ENCODE assay signal across 22 cellular contexts in the genomic region with DNA sequence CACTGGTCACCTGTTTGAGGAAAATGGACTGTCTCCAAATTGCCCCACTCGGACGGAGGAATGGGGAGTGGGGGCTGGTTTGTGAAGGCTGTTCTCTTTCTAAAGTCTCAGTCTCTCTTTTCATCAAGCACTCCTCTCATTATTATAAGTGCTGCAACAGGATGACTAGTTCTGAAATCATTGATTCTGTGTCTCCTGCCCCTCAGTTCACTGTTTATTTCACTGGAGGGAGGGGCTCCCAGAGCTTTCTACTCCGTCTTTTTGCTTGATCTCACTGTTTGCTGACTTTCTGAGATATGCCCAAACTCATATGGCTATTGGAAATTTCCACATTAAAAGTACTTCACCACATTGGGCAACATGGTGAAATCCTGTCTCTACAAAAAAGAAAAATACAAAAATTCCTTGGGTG. TPM values are rescaled to one million over a fixed set of nuclear protein-coding genes. Genes with fewer than 3 reads are reported as not detected.
A peak's percentile ranks its signal among the peaks of the same experiment; 100 is the strongest.
DNase-seq lines count a peak whose midpoint lies in the region; ATAC-seq and TF ChIP-seq lines count a peak whose summit lies in the region.
"Had no signal": no experiment of that assay in that cellular context is flagged by ENCODE, and none has a peak within 500 bp of the region (broad histone marks: within the 10 kb centered on the region; RNA-seq: fewer than 3 reads in every experiment).

No MANE protein-coding gene starts in this region.

- WGBS in gastroesophageal sphincter (ENCODE audit: low coverage in 1 of 2), 2 donors: 43 to 66% methylated on average over 3 of the region's 3 CpGs

- peaks cover 82% of the 10 kb centered on the region for H3K27me3 ChIP-seq in gastroesophageal sphincter
- H3K27me3 ChIP-seq in CD4-positive, alpha-beta T cell (ENCODE audit: control insufficient read depth, insufficient read depth, low read length): peaks cover 7% of the 10 kb centered on the region
- H3K27me3 ChIP-seq: right atrium auricular region had no signal

- POLR2A ChIA-PET in CD4-positive, alpha-beta T cell (lab: Charles Lee): no interaction called here

- peak overlapping the region in 1 of 4 donors; percentile 30 for H3K27ac ChIP-seq in gastroesophageal sphincter
- H3K27ac ChIP-seq in CD4-positive, alpha-beta T cell (ENCODE audit: low read depth, low read length): no peak overlapping the region

- no peaks in the 10 kb centered on the region for H3K36me3 ChIP-seq in gastroesophageal sphincter
- H3K36me3 ChIP-seq: right atrium auricular region had no signal

- peaks cover 33% of the 10 kb centered on the region for H3K27me3 Mint-ChIP-seq in stimulated activated naive CD8-positive, alpha-beta T cell treated with anti-CD3 and anti-CD28 coated beads, Interleukin-15, Interleukin-2, amounts not matched to agents 100 ng/mL and 50 ng/mL, for 24 hours
- peaks cover 32% of the 10 kb centered on the region for H3K27me3 Mint-ChIP-seq in stimulated activated naive CD8-positive, alpha-beta T cell treated with anti-CD3 and anti-CD28 coated beads, Interleukin-15, amount 100 ng/mL, for 72 hours
- peaks cover 24% of the 10 kb centered on the region for H3K27me3 Mint-ChIP-seq in activated T-helper 17 cell treated with anti-CD3 and anti-CD28 coated beads, Interleukin-2, amount 50 U/mL, for 72 hours
- H3K27me3 Mint-ChIP-seq in CD4-positive, alpha-beta T cell: peaks cover 39% of the 10 kb centered on the region

- CTCF ChIA-PET in CD4-positive, alpha-beta T cell (lab: Charles Lee): no interaction called here

- no peak overlapping the region for H3K4me3 ChIP-seq in gastroesophageal sphincter
- H3K4me3 ChIP-seq: right atrium auricular region had no signal

- no peaks in the 10 kb centered on the region for H3K9me3 Mint-ChIP-seq in stimulated activated naive CD8-positive, alpha-beta T cell treated with anti-CD3 and anti-CD28 coated beads, Interleukin-15, Interleukin-2, amounts not matched to agents 100 ng/mL and 50 ng/mL, for 24 hours
- H3K9me3 Mint-ChIP-seq in stimulated activated naive CD8-positive, alpha-beta T cell treated with anti-CD3 and anti-CD28 coated beads, Interleukin-15, amount 100 ng/mL, for 72 hours: peaks cover 0 to 4% of the 10 kb centered on the region in 2 donors
- no peaks in the 10 kb centered on the region for H3K9me3 Mint-ChIP-seq in activated T-helper 17 cell treated with anti-CD3 and anti-CD28 coated beads, Interleukin-2, amount 50 U/mL, for 72 hours
- H3K9me3 Mint-ChIP-seq in CD4-positive, alpha-beta T cell: no peaks in the 10 kb centered on the region
- H3K9me3 Mint-ChIP-seq: activated naive CD4-positive, alpha-beta T cell treated with anti-CD3 and anti-CD28 coated beads, Interleukin-2, amount 50 U/mL, for 24 hours; memory B cell had no signal

- peaks cover 4% of the 10 kb centered on the region for H3K36me3 Mint-ChIP-seq in stimulated activated naive CD8-positive, alpha-beta T cell treated with anti-CD3 and anti-CD28 coated beads, Interleukin-15, Interleukin-2, amounts not matched to agents 100 ng/mL and 50 ng/mL, for 24 hours (ENCODE audit: low read depth)
- H3K36me3 Mint-ChIP-seq in activated T-helper 17 cell treated with anti-CD3 and anti-CD28 coated beads, Interleukin-2, amount 50 U/mL, for 72 hours (ENCODE audit: low read depth): peaks cover 12% of the 10 kb centered on the region
- H3K36me3 Mint-ChIP-seq in CD4-positive, alpha-beta T cell (ENCODE audit: low read depth): no peaks in the 10 kb centered on the region
- H3K36me3 Mint-ChIP-seq: activated naive CD4-positive, alpha-beta T cell treated with anti-CD3 and anti-CD28 coated beads, Interleukin-2, amount 50 U/mL, for 24 hours had no signal

- no peak for TF ChIP-seq EP300 in gastroesophageal sphincter (IDR thresholded peaks at IDR 0.05)

- H3K27ac Mint-ChIP-seq in stimulated activated naive CD8-positive, alpha-beta T cell treated with anti-CD3 and anti-CD28 coated beads, Interleukin-15, Interleukin-2, amounts not matched to agents 100 ng/mL and 50 ng/mL, for 24 hours: peak overlapping the region; percentile 46
- no peak overlapping the region for H3K27ac Mint-ChIP-seq in stimulated activated naive CD8-positive, alpha-beta T cell treated with anti-CD3 and anti-CD28 coated beads, Interleukin-15, amount 100 ng/mL, for 72 hours
- H3K27ac Mint-ChIP-seq in activated T-helper 17 cell treated with anti-CD3 and anti-CD28 coated beads, Interleukin-2, amount 50 U/mL, for 72 hours: peak overlapping the region; percentile 10
- H3K27ac Mint-ChIP-seq in CD4-positive, alpha-beta T cell: no peak overlapping the region
- H3K27ac Mint-ChIP-seq: activated naive CD4-positive, alpha-beta T cell treated with anti-CD3 and anti-CD28 coated beads, Interleukin-2, amount 50 U/mL, for 24 hours; endodermal cell; immature natural killer cell; memory B cell; nephron progenitor cell had no signal

- DNase-seq in stimulated activated naive CD8-positive, alpha-beta T cell treated with anti-CD3 and anti-CD28 coated beads, Interleukin-15, amount 100 ng/mL, for 72 hours: no peak
- no peak for DNase-seq in CD4-positive, alpha-beta T cell
- DNase-seq in LoVo (ENCODE audit: low spot score) (no peak), CD1c-positive myeloid dendritic cell (ENCODE audit: extremely low spot score) (no peak)
- DNase-seq: activated CD8-positive, alpha-beta memory T cell treated with anti-CD3 and anti-CD28 coated beads, Interleukin-2, amount 50 U/mL, for 4 hours; central memory CD4-positive, alpha-beta T cell; endodermal cell; immature natural killer cell; NCI-H1048; NCI-H2107; nephron progenitor cell; Right ventricle myocardium superior; stimulated activated CD4-positive, alpha-beta T cell treated with anti-CD3 and anti-CD28 coated beads, Interleukin-4, amount 100 ng/mL, for 24 hours; trophoblast cell had no signal

- intact Hi-C loops in CD4-positive, alpha-beta T cell (cut with DNase I, micrococcal nuclease): no loop called here

- no peak for ATAC-seq in stimulated activated naive CD8-positive, alpha-beta T cell treated with anti-CD3 and anti-CD28 coated beads, Interleukin-15, amount 100 ng/mL, for 72 hours
- ATAC-seq in activated T-helper 17 cell treated with anti-CD3 and anti-CD28 coated beads, Interleukin-2, amount 50 U/mL, for 72 hours (replicated peaks): peak; percentile 33
- ATAC-seq in gastroesophageal sphincter (peak; percentile 25), HG02884 (IDR thresholded peaks at IDR 0.05; ENCODE audit: unreplicated experiment) (no peak)
- ATAC-seq in CD4-positive, alpha-beta T cell (ENCODE audit: poor library complexity): no peak
- ATAC-seq: HepG2 had no signal

- no peaks in the 10 kb centered on the region for H3K9me3 ChIP-seq in gastroesophageal sphincter
- no peaks in the 10 kb centered on the region for H3K9me3 ChIP-seq in CD4-positive, alpha-beta T cell (ENCODE audit: control insufficient read depth, low read length)
- H3K9me3 ChIP-seq: right atrium auricular region had no signal

- TF ChIP-seq POLR2A in gastroesophageal sphincter (IDR thresholded peaks at IDR 0.05): no peak

- TF ChIP-seq CTCF in gastroesophageal sphincter (IDR thresholded peaks at IDR 0.05): no peak
- no peak for TF ChIP-seq CTCF in CD4-positive, alpha-beta T cell (IDR thresholded peaks at IDR 0.05)

- H3K4me3 Mint-ChIP-seq in stimulated activated naive CD8-positive, alpha-beta T cell treated with anti-CD3 and anti-CD28 coated beads, Interleukin-15, Interleukin-2, amounts not matched to agents 100 ng/mL and 50 ng/mL, for 24 hours: no peak overlapping the region
- H3K4me3 Mint-ChIP-seq in stimulated activated naive CD8-positive, alpha-beta T cell treated with anti-CD3 and anti-CD28 coated beads, Interleukin-15, amount 100 ng/mL, for 72 hours: no peak overlapping the region
- H3K4me3 Mint-ChIP-seq in activated T-helper 17 cell treated with anti-CD3 and anti-CD28 coated beads, Interleukin-2, amount 50 U/mL, for 72 hours: peak overlapping the region; percentile 34
- H3K4me3 Mint-ChIP-seq in CD4-positive, alpha-beta T cell: no peak overlapping the region
- H3K4me3 Mint-ChIP-seq: activated naive CD4-positive, alpha-beta T cell treated with anti-CD3 and anti-CD28 coated beads, Interleukin-2, amount 50 U/mL, for 24 hours; endodermal cell; immature natural killer cell; memory B cell; nephron progenitor cell had no signal

- H3K4me1 ChIP-seq in gastroesophageal sphincter: no peaks in the 10 kb centered on the region
- H3K4me1 ChIP-seq: right atrium auricular region had no signal

- H3K4me1 Mint-ChIP-seq in stimulated activated naive CD8-positive, alpha-beta T cell treated with anti-CD3 and anti-CD28 coated beads, Interleukin-15, Interleukin-2, amounts not matched to agents 100 ng/mL and 50 ng/mL, for 24 hours (ENCODE audit: low read depth): peaks cover 52% of the 10 kb centered on the region
- H3K4me1 Mint-ChIP-seq in stimulated activated naive CD8-positive, alpha-beta T cell treated with anti-CD3 and anti-CD28 coated beads, Interleukin-15, amount 100 ng/mL, for 72 hours: peaks cover 49% of the 10 kb centered on the region
- H3K4me1 Mint-ChIP-seq in activated T-helper 17 cell treated with anti-CD3 and anti-CD28 coated beads, Interleukin-2, amount 50 U/mL, for 72 hours: peaks cover 26% of the 10 kb centered on the region
- H3K4me1 Mint-ChIP-seq in CD4-positive, alpha-beta T cell (ENCODE audit: low read depth): no peaks in the 10 kb centered on the region
- H3K4me1 Mint-ChIP-seq: endodermal cell, immature natural killer cell, nephron progenitor cell had no signal

RNA-seq across cellular contexts. Expression of a gene that starts 20.5 kb away (rescaled TPM):
- 10 to 100 TPM; 41.1 to 53.1 TPM for total RNA-seq in activated T-helper 17 cell treated with anti-CD3 and anti-CD28 coated beads, Interleukin-2, amount 50 U/mL, for 72 hours
- total RNA-seq in gastroesophageal sphincter: 1 to 10 TPM in 1 of 4 donors, not detected in 3; 2.2 TPM
- total RNA-seq in CD4-positive, alpha-beta T cell: not detected
- total RNA-seq: HepG2, right atrium auricular region, Right ventricle myocardium superior had no signal

RNA-seq across cellular contexts. Expression of a gene that starts 58.5 kb away (rescaled TPM):
- total RNA-seq in activated T-helper 17 cell treated with anti-CD3 and anti-CD28 coated beads, Interleukin-2, amount 50 U/mL, for 72 hours: 10 to 100 TPM; 13.5 to 48.5 TPM
- 1 to 10 TPM in 2 of 4 donors, under 1 TPM in 2; 0.16 to 2.4 (median 0.81) TPM for total RNA-seq in gastroesophageal sphincter
- total RNA-seq in CD4-positive, alpha-beta T cell: 1 to 10 TPM; 2.5 to 2.6 TPM

Comparison
In these comparisons a context has a peak if more than half of its experiments do, and no peak if none do; other contexts are left out.
1. H3K27ac Mint-ChIP-seq: peak in stimulated activated naive CD8-positive, alpha-beta T cell treated with anti-CD3 and anti-CD28 coated beads, Interleukin-15, Interleukin-2, amounts not matched to agents 100 ng/mL and 50 ng/mL, for 24 hours (single experiment) and activated T-helper 17 cell treated with anti-CD3 and anti-CD28 coated beads, Interleukin-2, amount 50 U/mL, for 72 hours (single experiment); none in stimulated activated naive CD8-positive, alpha-beta T cell treated with anti-CD3 and anti-CD28 coated beads, Interleukin-15, amount 100 ng/mL, for 72 hours (0 of 2) and CD4-positive, alpha-beta T cell (single experiment).
2. ATAC-seq: peak in activated T-helper 17 cell treated with anti-CD3 and anti-CD28 coated beads, Interleukin-2, amount 50 U/mL, for 72 hours (single experiment) and gastroesophageal sphincter (single experiment); none in stimulated activated naive CD8-positive, alpha-beta T cell treated with anti-CD3 and anti-CD28 coated beads, Interleukin-15, amount 100 ng/mL, for 72 hours (single experiment), HG02884 (single experiment) and CD4-positive, alpha-beta T cell (single experiment).
3. RNA of a gene that starts 20.5 kb away (total RNA-seq): 41.1 to 53.1 TPM in activated T-helper 17 cell treated with anti-CD3 and anti-CD28 coated beads, Interleukin-2, amount 50 U/mL, for 72 hours; 2.2 TPM in gastroesophageal sphincter and not detected in CD4-positive, alpha-beta T cell; every median in the first group is over 10 times any median in the second.
4. RNA of a gene that starts 58.5 kb away (total RNA-seq): 13.5 to 48.5 TPM in activated T-helper 17 cell treated with anti-CD3 and anti-CD28 coated beads, Interleukin-2, amount 50 U/mL, for 72 hours; 2.5 to 2.6 TPM in CD4-positive, alpha-beta T cell and 0.16 to 2.4 TPM in gastroesophageal sphincter; every median in the first group is over 4 times any median in the second.